ENCODE assay signal across 9 cellular contexts in genomic region chr16:27318399-27319256, GRCh38. TPM values are rescaled to one million over a fixed set of nuclear protein-coding genes. Genes with fewer than 3 reads are reported as not detected.
DNase-seq lines count a peak whose midpoint lies in the region; ATAC-seq and TF ChIP-seq lines count a peak whose summit lies in the region.
"Had no signal": no experiment of that assay in that cellular context is flagged by ENCODE, and none has a peak within 500 bp of the region (broad histone marks: within the 10 kb centered on the region; RNA-seq: fewer than 3 reads in every experiment).

No MANE protein-coding gene starts in this region.

- peak overlapping the region; percentile 92 for H3K27ac Mint-ChIP-seq in activated CD4-positive, alpha-beta T cell treated with anti-CD3 and anti-CD28 coated beads, Interleukin-2, amount 10 ng/mL, durations not matched to agents 7 days and 5 days
- no peak overlapping the region for H3K27ac Mint-ChIP-seq in endodermal cell

- H3K4me3 Mint-ChIP-seq in activated CD4-positive, alpha-beta T cell treated with anti-CD3 and anti-CD28 coated beads, Interleukin-2, amount 10 ng/mL, durations not matched to agents 7 days and 5 days, result peak overlapping the region; percentile 95
- no peak overlapping the region for H3K4me3 Mint-ChIP-seq in endodermal cell

- H3K36me3 Mint-ChIP-seq in activated CD4-positive, alpha-beta T cell treated with anti-CD3 and anti-CD28 coated beads, Interleukin-2, amount 10 ng/mL, durations not matched to agents 7 days and 5 days (ENCODE audit: low read depth), result peaks cover 77% of the 10 kb centered on the region
- no peaks in the 10 kb centered on the region for H3K36me3 Mint-ChIP-seq in endodermal cell (ENCODE audit: low read depth)

- POLR2A ChIA-PET in activated CD4-positive, alpha-beta T cell treated with anti-CD3 and anti-CD28 coated beads, Interleukin-2, amount 10 ng/mL, durations not matched to agents 7 days and 5 days (lab: Charles Lee), result interaction anchor here (0.6 to 1.3 kb wide), 4 partner anchors 82 to 143 kb away, joined by 3 to 6 read pairs (median 3); no protein-coding TSS in a partner anchor

- peaks cover 96% of the 10 kb centered on the region for H3K79me2 ChIP-seq in osteoblast (ENCODE audit: insufficient read depth, low read length)

- no peak overlapping the region for H3K4me2 ChIP-seq in osteoblast (ENCODE audit: insufficient read depth, low read length)

- CTCF ChIA-PET in activated CD4-positive, alpha-beta T cell treated with anti-CD3 and anti-CD28 coated beads, Interleukin-2, amount 10 ng/mL, durations not matched to agents 7 days and 5 days (lab: Charles Lee), result interaction anchor here (0.5 to 5.1 kb wide), 13 partner anchors 8 to 149 kb away, joined by 3 to 53 read pairs (median 4); no protein-coding TSS in a partner anchor

- H3K36me3 ChIP-seq in endodermal cell (ENCODE audit: control insufficient read depth, insufficient read depth, low read length) (no peaks in the 10 kb centered on the region), osteoblast (ENCODE audit: insufficient read depth, low read length) (peaks cover 19% of the 10 kb centered on the region), uterus (no peaks in the 10 kb centered on the region)
- H3K36me3 ChIP-seq: pancreas had no signal

- H3K27me3 Mint-ChIP-seq in activated CD4-positive, alpha-beta T cell treated with anti-CD3 and anti-CD28 coated beads, Interleukin-2, amount 10 ng/mL, durations not matched to agents 7 days and 5 days, result no peaks in the 10 kb centered on the region
- H3K27me3 Mint-ChIP-seq in endodermal cell (ENCODE audit: insufficient read depth), result no peaks in the 10 kb centered on the region

- H3K27me3 ChIP-seq in endodermal cell (ENCODE audit: control insufficient read depth, insufficient read depth, low read length, poor library complexity, severe bottlenecking), result no peaks in the 10 kb centered on the region
- H3K27me3 ChIP-seq in osteoblast (ENCODE audit: insufficient read depth, low read length), result no peaks in the 10 kb centered on the region
- H3K27me3 ChIP-seq in uterus, result no peaks in the 10 kb centered on the region
- H3K27me3 ChIP-seq: pancreas had no signal

- H3K27ac ChIP-seq in endodermal cell (ENCODE audit: low read depth, low read length) (no peak overlapping the region), osteoblast (ENCODE audit: low read depth, low read length) (peak overlapping the region; percentile 24), uterus (peak overlapping the region; percentile 72 to 96)

- ATAC-seq in HG03045 (IDR thresholded peaks at IDR 0.05; ENCODE audit: unreplicated experiment), result peak; percentile 38
- ATAC-seq: pancreas had no signal

- H3K4me1 ChIP-seq in endodermal cell (ENCODE audit: control insufficient read depth, insufficient read depth, low read length) (no peaks in the 10 kb centered on the region), osteoblast (ENCODE audit: insufficient read depth, low read length) (peaks cover 41% of the 10 kb centered on the region), uterus (peaks cover 0 to 18% of the 10 kb centered on the region in 2 donors)

- no peaks in the 10 kb centered on the region for H3K9me3 ChIP-seq in endodermal cell (ENCODE audit: control insufficient read depth, low read length)
- no peaks in the 10 kb centered on the region for H3K9me3 ChIP-seq in osteoblast (ENCODE audit: low read depth, low read length)
- H3K9me3 ChIP-seq in uterus, result no peaks in the 10 kb centered on the region
- H3K9me3 ChIP-seq: pancreas had no signal

- no peak for TF ChIP-seq POLR2A in uterus (IDR thresholded peaks at IDR 0.05)
- TF ChIP-seq POLR2A in erythroblast (IDR thresholded peaks at IDR 0.05; ENCODE audit: low read length), result no peak

- 87 to 89% methylated on average over 11 to 18 of the region's 18 CpGs for WGBS in endodermal cell (ENCODE audit: insufficient coverage in 1 of 2, insufficient read length in 1 of 2), 2 experiments

- DNase-seq in activated CD4-positive, alpha-beta T cell treated with anti-CD3 and anti-CD28 coated beads, Interleukin-2, amount 10 ng/mL, durations not matched to agents 7 days and 5 days, result peak; percentile 58
- DNase-seq in endodermal cell (peak; percentile 55), osteoblast (ENCODE audit: insufficient read length, low spot score, missing footprints) (peak; percentile 67), uterus (peak; percentile 23 to 24), erythroblast (lab: John Stamatoyannopoulos, UW) (no peak), cortex of kidney (lab: John Stamatoyannopoulos, UW) (no peak), EL (no peak)

- H3K9ac ChIP-seq in endodermal cell (ENCODE audit: extremely low read depth, low read length, poor library complexity, severe bottlenecking), result no peak overlapping the region

- H3K4me1 Mint-ChIP-seq in activated CD4-positive, alpha-beta T cell treated with anti-CD3 and anti-CD28 coated beads, Interleukin-2, amount 10 ng/mL, durations not matched to agents 7 days and 5 days, result peaks cover 74% of the 10 kb centered on the region
- H3K4me1 Mint-ChIP-seq in endodermal cell, result peaks cover 24% of the 10 kb centered on the region

- TF ChIP-seq CTCF in endodermal cell (conservative IDR thresholded peaks at IDR 0.05) (no peak), osteoblast (IDR thresholded peaks at IDR 0.05; ENCODE audit: extremely low read depth, low read depth, low read length) (no peak), uterus (IDR thresholded peaks at IDR 0.05) (no peak)

- intact Hi-C loops in uterus (cut with DNase I; ENCODE audit: low total_unique reads), result no loop called here

- peaks cover 9% of the 10 kb centered on the region for H4K20me1 ChIP-seq in osteoblast (ENCODE audit: insufficient read depth, low read length)

- no peaks in the 10 kb centered on the region for H3K9me3 Mint-ChIP-seq in activated CD4-positive, alpha-beta T cell treated with anti-CD3 and anti-CD28 coated beads, Interleukin-2, amount 10 ng/mL, durations not matched to agents 7 days and 5 days
- H3K9me3 Mint-ChIP-seq in endodermal cell, result no peaks in the 10 kb centered on the region

- no peak overlapping the region for H3K4me3 ChIP-seq in endodermal cell (ENCODE audit: low read length)
- no peak overlapping the region for H3K4me3 ChIP-seq in osteoblast (ENCODE audit: insufficient read depth, low read length)
- no peak overlapping the region for H3K4me3 ChIP-seq in uterus

- no peak overlapping the region for H2AFZ ChIP-seq in osteoblast (ENCODE audit: low read length)

RNA-seq across cellular contexts. Expression of gene IL4R, which starts 4.9 kb away (rescaled TPM):
- total RNA-seq in activated CD4-positive, alpha-beta T cell treated with anti-CD3 and anti-CD28 coated beads, Interleukin-2, amount 10 ng/mL, durations not matched to agents 7 days and 5 days, result 100 to 1,000 TPM; 242 to 262 TPM
- total RNA-seq in endodermal cell (10 to 100 TPM; 30.6 to 31.6 TPM), osteoblast (28.0 and 32.9 TPM in 2 replicates), uterus (100 to 1,000 TPM in 1 of 4 donors, 10 to 100 TPM in 2, 1 to 10 TPM in 1; 9.4 to 137 (median 45.4) TPM)
- 8.0 TPM for polyA plus RNA-seq in endodermal cell (2013, experiment 1 of 2)
- polyA plus RNA-seq in endodermal cell (2013, experiment 2 of 2), result 7.6 TPM

RNA-seq across cellular contexts. Expression of gene NSMCE1, which starts 50.1 kb away (rescaled TPM):
- total RNA-seq in activated CD4-positive, alpha-beta T cell treated with anti-CD3 and anti-CD28 coated beads, Interleukin-2, amount 10 ng/mL, durations not matched to agents 7 days and 5 days, result 100 to 1,000 TPM in 1 of 2 experiments, 10 to 100 TPM in 1; 95.8 to 106 TPM
- total RNA-seq in endodermal cell (10 to 100 TPM; 22.3 to 22.4 TPM), osteoblast (57.9 and 71.3 TPM in 2 replicates), uterus (10 to 100 TPM in 3 of 4 donors, 1 to 10 TPM in 1; 3.2 to 43.6 (median 35.6) TPM)
- 51.9 TPM for polyA plus RNA-seq in endodermal cell (2013, experiment 1 of 2)
- 43.8 TPM for polyA plus RNA-seq in endodermal cell (2013, experiment 2 of 2)

Comparison
In these comparisons a context has a peak if more than half of its experiments do, and no peak if none do; other contexts are left out.
1. DNase-seq: peak in activated CD4-positive, alpha-beta T cell treated with anti-CD3 and anti-CD28 coated beads, Interleukin-2, amount 10 ng/mL, durations not matched to agents 7 days and 5 days (single experiment), endodermal cell (single experiment), osteoblast (single experiment) and uterus (2 of 2); none in erythroblast (0 of 2), cortex of kidney (single experiment) and EL (single experiment).